ENCODE assay signal across 14 cellular contexts in the genomic region with DNA sequence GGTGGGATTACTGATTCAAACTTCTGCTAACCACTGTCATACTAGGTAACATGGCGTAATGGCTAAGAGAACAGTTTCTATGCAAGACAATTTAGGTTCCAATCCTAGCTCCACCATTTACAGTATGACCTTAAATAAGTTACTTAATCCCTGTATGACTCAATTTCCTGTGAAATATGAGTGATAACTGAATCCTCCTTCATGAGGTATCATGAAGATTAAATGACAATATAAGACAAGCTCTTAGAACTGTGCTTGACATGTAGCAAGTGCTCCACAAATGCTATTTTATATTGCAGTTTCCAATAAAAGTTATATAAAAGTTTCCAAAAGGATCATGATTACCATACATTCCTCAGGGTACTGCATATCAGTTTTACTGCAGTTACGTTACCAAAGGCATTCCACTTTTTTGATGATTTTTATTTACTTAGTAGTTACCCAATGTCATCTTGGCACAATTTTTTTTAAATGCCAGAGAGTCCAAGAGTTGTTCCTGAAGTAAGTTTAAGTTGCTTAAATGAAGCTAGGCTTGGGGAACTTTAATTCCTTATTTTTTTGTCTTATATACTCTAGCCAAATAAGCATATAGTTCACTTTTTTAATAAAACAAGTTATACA. TPM values are rescaled to one million over a fixed set of nuclear protein-coding genes. Genes with fewer than 3 reads are reported as not detected.
DNase-seq lines count a peak whose midpoint lies in the region; ATAC-seq and TF ChIP-seq lines count a peak whose summit lies in the region.
"Had no signal": no experiment of that assay in that cellular context is flagged by ENCODE, and none has a peak within 500 bp of the region (broad histone marks: within the 10 kb centered on the region; RNA-seq: fewer than 3 reads in every experiment).

No MANE protein-coding gene starts in this region.

- no peak for TF ChIP-seq POLR2A in NB4 (IDR thresholded peaks at IDR 0.05; ENCODE audit: extremely low read depth, insufficient read length)

- peaks cover 0 to under 1% of the 10 kb centered on the region in 2 donors for H3K9me3 Mint-ChIP-seq in activated T-cell treated with anti-CD3 and anti-CD28 coated beads, Interleukin-2, amount 50 U/mL, for 72 hours
- H3K9me3 Mint-ChIP-seq in stimulated activated effector memory CD8-positive, alpha-beta T cell treated with anti-CD3 and anti-CD28 coated beads, Interleukin-12 subunit alpha, Interleukin-12 subunit beta, amount 100 ng/mL, for 72 hours, result no peaks in the 10 kb centered on the region

- H3K27ac Mint-ChIP-seq in activated T-cell treated with anti-CD3 and anti-CD28 coated beads, Interleukin-2, amount 50 U/mL, for 72 hours, result no peak overlapping the region
- H3K27ac Mint-ChIP-seq in stimulated activated effector memory CD8-positive, alpha-beta T cell treated with anti-CD3 and anti-CD28 coated beads, Interleukin-12 subunit alpha, Interleukin-12 subunit beta, amount 100 ng/mL, for 72 hours, result no peak overlapping the region

- no peak overlapping the region for H3K4me3 ChIP-seq in NB4 (ENCODE audit: low read depth, low read length)
- H3K4me3 ChIP-seq: adrenal gland, coronary artery had no signal

- ATAC-seq in activated T-cell treated with anti-CD3 and anti-CD28 coated beads, Interleukin-2, amount 50 U/mL, for 72 hours (replicated peaks in 1 of 2), result peak; percentile 72 to 75
- peak; percentile 80 for ATAC-seq in stimulated activated effector memory CD8-positive, alpha-beta T cell treated with anti-CD3 and anti-CD28 coated beads, Interleukin-12 subunit alpha, Interleukin-12 subunit beta, amount 100 ng/mL, for 72 hours
- ATAC-seq in HG03097 (IDR thresholded peaks at IDR 0.05; ENCODE audit: low FRiP score, unreplicated experiment) (no peak), GM18498 (IDR thresholded peaks at IDR 0.05; ENCODE audit: unreplicated experiment) (no peak)

- no peaks in the 10 kb centered on the region for H3K36me3 Mint-ChIP-seq in activated T-cell treated with anti-CD3 and anti-CD28 coated beads, Interleukin-2, amount 50 U/mL, for 72 hours (ENCODE audit: insufficient read depth in 2 of 2)
- no peaks in the 10 kb centered on the region for H3K36me3 Mint-ChIP-seq in stimulated activated effector memory CD8-positive, alpha-beta T cell treated with anti-CD3 and anti-CD28 coated beads, Interleukin-12 subunit alpha, Interleukin-12 subunit beta, amount 100 ng/mL, for 72 hours

- peaks cover 28% of the 10 kb centered on the region for H3K4me1 Mint-ChIP-seq in activated T-cell treated with anti-CD3 and anti-CD28 coated beads, Interleukin-2, amount 50 U/mL, for 72 hours (ENCODE audit: low read depth)
- H3K4me1 Mint-ChIP-seq in stimulated activated effector memory CD8-positive, alpha-beta T cell treated with anti-CD3 and anti-CD28 coated beads, Interleukin-12 subunit alpha, Interleukin-12 subunit beta, amount 100 ng/mL, for 72 hours, result peaks cover 7% of the 10 kb centered on the region

- H3K27me3 Mint-ChIP-seq in activated T-cell treated with anti-CD3 and anti-CD28 coated beads, Interleukin-2, amount 50 U/mL, for 72 hours (ENCODE audit: low read depth), result peaks cover 82% of the 10 kb centered on the region

- no peak for DNase-seq in activated T-cell treated with anti-CD3 and anti-CD28 coated beads, Interleukin-2, amount 50 U/mL, for 72 hours
- DNase-seq in activated T-cell treated with anti-CD3 and anti-CD28 coated beads, Interleukin-2, amount 50 U/mL, for 48 hours, result no peak
- DNase-seq in NB4 (ENCODE audit: low read depth), result peak; percentile 82
- peak; percentile 47 for DNase-seq in dermis blood vessel endothelial cell
- DNase-seq in stimulated activated effector memory CD8-positive, alpha-beta T cell treated with anti-CD3 and anti-CD28 coated beads, Interleukin-12 subunit alpha, Interleukin-12 subunit beta, amount 100 ng/mL, for 72 hours (ENCODE audit: low spot score in 2 of 2), result no peak
- no peak for DNase-seq in GM03348 (ENCODE audit: low spot score)
- DNase-seq: adrenal gland, DMS153, NCI-H1694 treated with DMSO at 0.1 percent for 48 hours, NCI-H526 treated with DMSO at 0.1 percent for 48 hours, posterior cingulate gyrus had no signal

- no peak for TF ChIP-seq CTCF in NB4 (IDR thresholded peaks at IDR 0.05; ENCODE audit: low read depth, low read length)

- H3K4me3 Mint-ChIP-seq in activated T-cell treated with anti-CD3 and anti-CD28 coated beads, Interleukin-2, amount 50 U/mL, for 72 hours, result no peak overlapping the region
- H3K4me3 Mint-ChIP-seq in stimulated activated effector memory CD8-positive, alpha-beta T cell treated with anti-CD3 and anti-CD28 coated beads, Interleukin-12 subunit alpha, Interleukin-12 subunit beta, amount 100 ng/mL, for 72 hours, result no peak overlapping the region

RNA-seq across cellular contexts. Expression of a gene that starts 7.1 kb away (rescaled TPM):
- total RNA-seq in activated T-cell treated with anti-CD3 and anti-CD28 coated beads, Interleukin-2, amount 50 U/mL, for 72 hours, result under 1 TPM; 0.29 to 0.53 TPM
- 155 and 162 TPM in 2 replicates for total RNA-seq in dermis blood vessel endothelial cell

RNA-seq across cellular contexts. Expression of a gene that starts 7.3 kb away (rescaled TPM):
- total RNA-seq in activated T-cell treated with anti-CD3 and anti-CD28 coated beads, Interleukin-2, amount 50 U/mL, for 72 hours, result 10 to 100 TPM; 26.4 to 34.3 TPM
- 43.8 and 61.9 TPM in 2 replicates for total RNA-seq in dermis blood vessel endothelial cell

Comparison
In these comparisons a context has a peak if more than half of its experiments do, and no peak if none do; other contexts are left out.
1. ATAC-seq: peak in activated T-cell treated with anti-CD3 and anti-CD28 coated beads, Interleukin-2, amount 50 U/mL, for 72 hours (2 of 2) and stimulated activated effector memory CD8-positive, alpha-beta T cell treated with anti-CD3 and anti-CD28 coated beads, Interleukin-12 subunit alpha, Interleukin-12 subunit beta, amount 100 ng/mL, for 72 hours (single experiment); none in HG03097 (single experiment) and GM18498 (single experiment).
2. DNase-seq: peak in NB4 (single experiment) and dermis blood vessel endothelial cell (single experiment); none in activated T-cell treated with anti-CD3 and anti-CD28 coated beads, Interleukin-2, amount 50 U/mL, for 72 hours (0 of 2), activated T-cell treated with anti-CD3 and anti-CD28 coated beads, Interleukin-2, amount 50 U/mL, for 48 hours (0 of 2), stimulated activated effector memory CD8-positive, alpha-beta T cell treated with anti-CD3 and anti-CD28 coated beads, Interleukin-12 subunit alpha, Interleukin-12 subunit beta, amount 100 ng/mL, for 72 hours (0 of 2) and GM03348 (single experiment).
3. RNA of a gene that starts 7.1 kb away (total RNA-seq): 155 to 162 TPM in dermis blood vessel endothelial cell; 0.29 to 0.53 TPM in activated T-cell treated with anti-CD3 and anti-CD28 coated beads, Interleukin-2, amount 50 U/mL, for 72 hours; every median in the first group is over 100 times any median in the second.